23 cellular contexts compared by ENCODE assay signal in genomic region chr2:25444608-25445270, GRCh38.
"Had no signal": no experiment of that assay in that cellular context is flagged by ENCODE, and none has a peak within 500 bp of the region (broad histone marks: within the 10 kb centered on the region; RNA-seq: fewer than 3 reads in every experiment).

No MANE protein-coding gene starts in this region.

- H3K4me1 Mint-ChIP-seq: activated CD4-positive, alpha-beta T cell treated with anti-CD3 and anti-CD28 coated beads, Interleukin-2, amount 10 ng/mL, durations not matched to agents 24 days and 14 days; activated CD8-positive, alpha-beta memory T cell treated with anti-CD3 and anti-CD28 coated beads, Interleukin-2, amount 10 ng/mL, durations not matched to agents 7 days and 5 days; brain; central memory CD8-positive, alpha-beta T cell had no signal

- DNase-seq: activated CD4-positive, alpha-beta T cell treated with anti-CD3 and anti-CD28 coated beads for 1 hour; activated CD4-positive, alpha-beta T cell treated with anti-CD3 and anti-CD28 coated beads, Interleukin-2, amount 10 ng/mL, durations not matched to agents 24 days and 14 days; activated CD4-positive, alpha-beta T cell treated with anti-CD3 and anti-CD28 coated beads, Interleukin-2, amount 50 U/mL, for 48 hours; activated CD8-positive, alpha-beta memory T cell treated with anti-CD3 and anti-CD28 coated beads, Interleukin-2, amount 10 ng/mL, durations not matched to agents 7 days and 5 days; activated effector memory CD4-positive, alpha-beta T cell treated with anti-CD3 and anti-CD28 coated beads, Interleukin-2, amount 50 U/mL, for 16 hours; activated naive CD4-positive, alpha-beta T cell treated with anti-CD3 and anti-CD28 coated beads for 36 hours; activated T-cell treated with anti-CD3 and anti-CD28 coated beads, Interleukin-2, amount 50 U/mL, for 4 hours; amygdala; NCI-H146; NCI-H187 treated with DMSO at 0.1 percent for 48 hours; NCI-H2081 treated with DMSO at 0.1 percent for 48 hours; NCI-H446; NCI-H524; PC-3; SHP77; SW 1271 had no signal

- H3K27ac Mint-ChIP-seq: activated CD4-positive, alpha-beta T cell treated with anti-CD3 and anti-CD28 coated beads, Interleukin-2, amount 10 ng/mL, durations not matched to agents 24 days and 14 days; activated CD8-positive, alpha-beta memory T cell treated with anti-CD3 and anti-CD28 coated beads, Interleukin-2, amount 10 ng/mL, durations not matched to agents 7 days and 5 days; activated naive CD4-positive, alpha-beta T cell treated with anti-CD3 and anti-CD28 coated beads for 36 hours; activated naive CD8-positive, alpha-beta T cell; brain had no signal

- H3K4me3 Mint-ChIP-seq: activated CD4-positive, alpha-beta T cell treated with anti-CD3 and anti-CD28 coated beads, Interleukin-2, amount 10 ng/mL, durations not matched to agents 24 days and 14 days; activated CD8-positive, alpha-beta memory T cell treated with anti-CD3 and anti-CD28 coated beads, Interleukin-2, amount 10 ng/mL, durations not matched to agents 7 days and 5 days; activated naive CD4-positive, alpha-beta T cell treated with anti-CD3 and anti-CD28 coated beads for 36 hours; activated naive CD8-positive, alpha-beta T cell; activated T-cell treated with anti-CD3 and anti-CD28 coated beads, Interleukin-2, amount 50 U/mL, for 4 hours; brain; central memory CD8-positive, alpha-beta T cell had no signal

- H3K27ac ChIP-seq: SJSA1 had no signal

- H3K27me3 Mint-ChIP-seq: activated CD4-positive, alpha-beta T cell treated with anti-CD3 and anti-CD28 coated beads, Interleukin-2, amount 10 ng/mL, durations not matched to agents 24 days and 14 days; activated CD8-positive, alpha-beta memory T cell treated with anti-CD3 and anti-CD28 coated beads, Interleukin-2, amount 10 ng/mL, durations not matched to agents 7 days and 5 days; activated naive CD8-positive, alpha-beta T cell; brain; central memory CD8-positive, alpha-beta T cell had no signal

- FAIRE-seq: astrocyte, RCC 7860 had no signal

- H3K27me3 ChIP-seq: SJSA1 had no signal

- ATAC-seq: activated CD8-positive, alpha-beta memory T cell treated with anti-CD3 and anti-CD28 coated beads, Interleukin-2, amount 10 ng/mL, durations not matched to agents 7 days and 5 days; activated T-cell treated with anti-CD3 and anti-CD28 coated beads, Interleukin-2, amount 50 U/mL, for 4 hours; PC-3; SK-N-SH treated with all-trans-retinoic acid at 6 μM for 48 hours had no signal

- H3K4me1 ChIP-seq: SJSA1 had no signal

- H3K4me3 ChIP-seq: SJSA1 had no signal

- H3K36me3 ChIP-seq: SJSA1 had no signal

- H3K9me3 Mint-ChIP-seq: activated CD4-positive, alpha-beta T cell treated with anti-CD3 and anti-CD28 coated beads, Interleukin-2, amount 10 ng/mL, durations not matched to agents 24 days and 14 days; activated naive CD4-positive, alpha-beta T cell treated with anti-CD3 and anti-CD28 coated beads for 36 hours; activated T-cell treated with anti-CD3 and anti-CD28 coated beads, Interleukin-2, amount 50 U/mL, for 4 hours; brain; central memory CD8-positive, alpha-beta T cell had no signal

- H3K9me3 ChIP-seq: SJSA1 had no signal
